In genomic region chr4:112361181-112361791, GRCh38 we compare ENCODE assay signal across 10 cellular contexts.
DNase-seq lines count a peak whose midpoint lies in the region; ATAC-seq and TF ChIP-seq lines count a peak whose summit lies in the region.
"Had no signal": no experiment of that assay in that cellular context is flagged by ENCODE, and none has a peak within 500 bp of the region (broad histone marks: within the 10 kb centered on the region; RNA-seq: fewer than 3 reads in every experiment).

No MANE protein-coding gene starts in this region.

- H4K8ac ChIP-seq in IMR-90 (ENCODE audit: low read depth in 2 of 2, low read length in 2 of 2): no peak overlapping the region

- H2AK9ac ChIP-seq in IMR-90 (replicated peaks; ENCODE audit: low read depth, low read length, poor library complexity): no peak overlapping the region

- BruUV-seq in IMR-90 (replicated peaks; lab: Mats Ljungman, UMichigan): no TSS peak

- no peak overlapping the region for H3K56ac ChIP-seq in IMR-90 (ENCODE audit: extremely low read depth, insufficient read depth, low read length)

- no peak overlapping the region for H2AFZ ChIP-seq in IMR-90 (replicated peaks; ENCODE audit: low read length, poor library complexity)

- H3K36me3 ChIP-seq in IMR-90 (ENCODE audit: control insufficient read depth, insufficient read depth, low read length) (no peaks in the 10 kb centered on the region), endodermal cell (ENCODE audit: control insufficient read depth, insufficient read depth, low read length) (no peaks in the 10 kb centered on the region), upper lobe of left lung (peaks cover 0 to 5% (median 2%) of the 10 kb centered on the region in 4 donors)
- H3K36me3 ChIP-seq: gastrocnemius medialis had no signal

- in situ Hi-C loops in IMR-90 (cut with MboI; ENCODE audit: low sequenced_read_pairs): no loop called here

- peak overlapping the region; percentile 85 for H3K27ac Mint-ChIP-seq in endodermal cell
- H3K27ac Mint-ChIP-seq: T-helper 1 cell treated with Interleukin-12 subunit alpha and Interleukin-12 subunit beta and Interleukin-4 antibody, amounts not matched to agents 30 μg/mL and 1 μg/mL, for 36 hours had no signal

- no peaks in the 10 kb centered on the region for H4K20me1 ChIP-seq in IMR-90 (ENCODE audit: insufficient read depth, low read length)

- H3K27me3 ChIP-seq in IMR-90 (ENCODE audit: control insufficient read depth, insufficient read depth, low read length) (no peaks in the 10 kb centered on the region), endodermal cell (ENCODE audit: control insufficient read depth, insufficient read depth, low read length, poor library complexity, severe bottlenecking) (no peaks in the 10 kb centered on the region), upper lobe of left lung (no peaks in the 10 kb centered on the region)
- H3K27me3 ChIP-seq: gastrocnemius medialis had no signal

- no peak for TF ChIP-seq RAD21 in IMR-90 (IDR thresholded peaks at IDR 0.05; ENCODE audit: low read length)

- H2BK5ac ChIP-seq in IMR-90 (ENCODE audit: low read depth, low read length, poor library complexity, severe bottlenecking): no peak overlapping the region

- H3K23ac ChIP-seq in IMR-90 (ENCODE audit: low read depth, low read length): no peak overlapping the region

- CTCF ChIA-PET in IMR-90 (lab: Yijun Ruan, JAX): no interaction called here

- H2BK15ac ChIP-seq in IMR-90 (ENCODE audit: low read depth, low read length): no peak overlapping the region

- DNase-seq in Daoy (ENCODE audit: low read depth) (peak; percentile 27), IMR-90 (peak; percentile 27), endodermal cell (peak; percentile 91), NCI-H774 (lab: John Stamatoyannopoulos, UW) (no peak), upper lobe of left lung (no peak), lower leg skin (ENCODE audit: low spot score in 2 of 2) (no peak), superior temporal gyrus (ENCODE audit: extremely low spot score) (no peak)

- H3K27ac ChIP-seq in IMR-90 (ENCODE audit: insufficient read depth, low read length): no peak overlapping the region
- H3K27ac ChIP-seq in endodermal cell (ENCODE audit: low read depth, low read length): no peak overlapping the region
- no peak overlapping the region for H3K27ac ChIP-seq in upper lobe of left lung
- H3K27ac ChIP-seq: gastrocnemius medialis had no signal

- H3K4me2 ChIP-seq in IMR-90 (ENCODE audit: low read depth, low read length): no peak overlapping the region

- no peak overlapping the region for H2BK20ac ChIP-seq in IMR-90 (ENCODE audit: low read depth, low read length)

- 60% methylated on average over 1 of the region's 6 CpGs; no CpG with 5 or more reads in 1 of the 2 experiments for WGBS in IMR-90 (ENCODE audit: extremely low coverage in 2 of 2, insufficient read length in 1 of 2), 2 experiments
- 68 to 73% methylated on average over 4 to 6 of the region's 6 CpGs for WGBS in endodermal cell (ENCODE audit: insufficient coverage in 1 of 2, insufficient read length in 1 of 2), 2 experiments
- WGBS in upper lobe of left lung, 2 donors: 67 to 78% methylated on average over 3 to 5 of the region's 6 CpGs
- 82 to 84% methylated on average over 6 of the region's 6 CpGs for WGBS in lower leg skin, 2 donors

- H3K18ac ChIP-seq in IMR-90 (ENCODE audit: low read depth, low read length): no peak overlapping the region

- no peak overlapping the region for H3K4me3 ChIP-seq in IMR-90 (ENCODE audit: insufficient read depth, low read depth, low read length)
- H3K4me3 ChIP-seq in endodermal cell (ENCODE audit: low read length): peak overlapping the region; percentile 47
- H3K4me3 ChIP-seq in upper lobe of left lung: no peak overlapping the region
- no peak overlapping the region for H3K4me3 ChIP-seq in lower leg skin (ENCODE audit: low read depth, poor library complexity, severe bottlenecking)
- H3K4me3 ChIP-seq: gastrocnemius medialis had no signal

- peaks cover 2% of the 10 kb centered on the region for H3K36me3 Mint-ChIP-seq in endodermal cell (ENCODE audit: low read depth)

- H3K4me3 Mint-ChIP-seq in endodermal cell: no peak overlapping the region
- H3K4me3 Mint-ChIP-seq: T-helper 1 cell treated with Interleukin-12 subunit alpha and Interleukin-12 subunit beta and Interleukin-4 antibody, amounts not matched to agents 30 μg/mL and 1 μg/mL, for 36 hours had no signal

- H3K9me3 ChIP-seq in IMR-90 (ENCODE audit: control insufficient read depth, insufficient read depth, low read length) (peaks cover 3% of the 10 kb centered on the region; the same call in 1 of the 2 replicates), endodermal cell (ENCODE audit: control insufficient read depth, low read length) (peaks cover 56% of the 10 kb centered on the region), upper lobe of left lung (no peaks in the 10 kb centered on the region)
- H3K9me3 ChIP-seq: gastrocnemius medialis had no signal

- no peaks in the 10 kb centered on the region for H3K4me1 Mint-ChIP-seq in endodermal cell

- TF ChIP-seq CTCF in IMR-90 (conservative IDR thresholded peaks at IDR 0.05; ENCODE audit: low read depth, low read length): no peak
- TF ChIP-seq CTCF in endodermal cell (conservative IDR thresholded peaks at IDR 0.05): no peak
- no peak for TF ChIP-seq CTCF in upper lobe of left lung (IDR thresholded peaks at IDR 0.05)
- no peak for TF ChIP-seq CTCF in lower leg skin (IDR thresholded peaks at IDR 0.05)

- TF ChIP-seq POLR2A in IMR-90 (IDR thresholded peaks at IDR 0.05; ENCODE audit: low read depth, low read length): no peak
- TF ChIP-seq POLR2A in upper lobe of left lung (IDR thresholded peaks at IDR 0.05): no peak
- no peak for TF ChIP-seq POLR2A in lower leg skin (IDR thresholded peaks at IDR 0.05)

- peaks cover 58% of the 10 kb centered on the region for H3K9me3 Mint-ChIP-seq in endodermal cell

- no peak overlapping the region for H2AK5ac ChIP-seq in IMR-90 (ENCODE audit: low read depth, low read length)

- H2BK120ac ChIP-seq in IMR-90 (ENCODE audit: low read depth, low read length): no peak overlapping the region

- H3K9ac ChIP-seq in IMR-90 (ENCODE audit: low read depth, low read length) (no peak overlapping the region), endodermal cell (ENCODE audit: extremely low read depth, low read length, poor library complexity, severe bottlenecking) (no peak overlapping the region)

- peaks cover 9% of the 10 kb centered on the region for H3K27me3 Mint-ChIP-seq in endodermal cell (ENCODE audit: insufficient read depth)

- no peak for TF ChIP-seq EP300 in upper lobe of left lung (IDR thresholded peaks at IDR 0.05)

- ATAC-seq in GM21367 (IDR thresholded peaks at IDR 0.05; ENCODE audit: unreplicated experiment) (peak; percentile 76), IMR-90 (ENCODE audit: low read depth) (no peak), upper lobe of left lung (ENCODE audit: low FRiP score in 2 of 2) (no peak)

- POLR2A ChIA-PET in IMR-90 (lab: Charles Lee; ENCODE audit: unreplicated experiment): no interaction called here

- H3K79me1 ChIP-seq in IMR-90 (ENCODE audit: low read depth in 1 of 2, low read length in 2 of 2): no peaks in the 10 kb centered on the region

- H4K91ac ChIP-seq in IMR-90 (ENCODE audit: insufficient read depth, low read depth, low read length): no peak overlapping the region

- no peak overlapping the region for H3K4ac ChIP-seq in IMR-90 (ENCODE audit: low read depth, low read length)

- H3K4me1 ChIP-seq in IMR-90 (ENCODE audit: control insufficient read depth, insufficient read depth, low read length): no peaks in the 10 kb centered on the region
- no peaks in the 10 kb centered on the region for H3K4me1 ChIP-seq in endodermal cell (ENCODE audit: control insufficient read depth, insufficient read depth, low read length)
- H3K4me1 ChIP-seq in upper lobe of left lung: no peaks in the 10 kb centered on the region
- H3K4me1 ChIP-seq: gastrocnemius medialis had no signal

- intact Hi-C loops in IMR-90 (cut with micrococcal nuclease) (no loop called here), lower leg skin (cut with DNase I; ENCODE audit: low total_unique reads) (no loop called here)

- H3K14ac ChIP-seq in IMR-90 (replicated peaks; ENCODE audit: low read depth, low read length): no peak overlapping the region

- no peak overlapping the region for H4K5ac ChIP-seq in IMR-90 (ENCODE audit: low read depth, low read length)

- dilution Hi-C loops in IMR-90 (cut with HindIII; ENCODE audit: low sequenced_read_pairs, unreplicated experiment): no loop called here

- no peaks in the 10 kb centered on the region for H3K9me1 ChIP-seq in IMR-90 (ENCODE audit: insufficient read depth, low read length)

TF ChIP-seq in IMR-90, 13 proteins besides CTCF, POLR2A, EP300 and RAD21:
- TF ChIP-seq FOS (IDR thresholded peaks at IDR 0.05; ENCODE audit: low read depth, low read length) (no peak), SMC3 (IDR thresholded peaks at IDR 0.05; ENCODE audit: low read depth, low read length) (no peak), BHLHE40 (IDR thresholded peaks at IDR 0.05; ENCODE audit: low read depth, low read length) (no peak), USF2 (IDR thresholded peaks at IDR 0.05; ENCODE audit: low read depth, low read length) (no peak), CEBPB (IDR thresholded peaks at IDR 0.05; ENCODE audit: low read depth, low read length) (no peak)

Comparison
In these comparisons a context has a peak if more than half of its experiments do, and no peak if none do; other contexts are left out.
1. DNase-seq: peak in Daoy (single experiment), IMR-90 (single experiment) and endodermal cell (single experiment); none in NCI-H774 (single experiment), upper lobe of left lung (0 of 2), lower leg skin (0 of 2) and superior temporal gyrus (single experiment).